ENCODE assay signal across 11 cellular contexts in the genomic region with DNA sequence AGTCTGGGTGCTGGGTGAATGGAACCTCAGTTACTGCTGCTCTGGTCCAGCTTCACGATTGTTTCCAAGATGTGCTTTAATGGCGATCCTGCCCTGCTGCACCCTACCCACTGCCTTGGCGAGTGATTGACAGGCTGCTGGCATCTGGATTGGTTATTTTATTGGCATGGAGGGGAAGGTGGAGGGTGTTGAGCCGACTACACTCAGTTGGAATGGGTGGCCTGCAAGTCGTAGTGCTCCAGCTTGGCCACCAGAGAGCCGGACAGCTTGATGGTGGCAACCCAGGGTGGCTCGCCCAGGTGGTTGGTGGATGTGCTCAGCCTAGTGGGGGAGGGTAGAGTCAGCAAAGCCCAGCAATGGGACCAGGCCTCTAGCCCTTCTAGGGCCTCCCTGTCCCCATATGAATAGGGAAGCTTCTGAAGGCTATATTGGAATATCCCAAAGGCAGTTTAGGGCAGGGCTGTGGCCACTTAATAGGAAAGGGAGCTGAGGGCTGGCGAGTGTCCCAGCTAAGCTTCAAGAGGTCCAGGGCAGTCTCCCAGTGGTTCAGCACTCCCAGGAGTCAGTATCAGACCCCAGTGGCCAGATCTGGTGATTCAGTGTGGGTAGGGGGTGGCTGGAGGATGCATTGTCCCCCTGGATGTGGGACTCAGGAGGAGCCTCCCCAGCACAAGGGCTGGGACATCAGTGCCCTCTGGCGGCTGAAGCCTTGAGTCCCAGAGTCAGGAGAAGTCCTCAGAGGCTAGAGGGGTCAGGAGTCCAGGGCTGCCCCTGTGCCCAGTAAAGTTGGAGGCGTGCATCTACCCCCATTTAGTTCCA. TPM values are rescaled to one million over a fixed set of nuclear protein-coding genes. Genes with fewer than 3 reads are reported as not detected.
DNase-seq lines count a peak whose midpoint lies in the region; ATAC-seq and TF ChIP-seq lines count a peak whose summit lies in the region.
"Had no signal": no experiment of that assay in that cellular context is flagged by ENCODE, and none has a peak within 500 bp of the region (broad histone marks: within the 10 kb centered on the region; RNA-seq: fewer than 3 reads in every experiment).

No MANE protein-coding gene starts in this region.

- no peak overlapping the region for H3K9ac ChIP-seq in fibroblast of lung (ENCODE audit: insufficient read depth, low read length)

- H3K4me1 Mint-ChIP-seq in naive thymus-derived CD8-positive, alpha-beta T cell = peaks cover 10 to 24% (median 19%) of the 10 kb centered on the region in 4 donors

- no peak for ATAC-seq in naive thymus-derived CD8-positive, alpha-beta T cell
- ATAC-seq in GM19467 (IDR thresholded peaks at IDR 0.05; ENCODE audit: unreplicated experiment) = no peak

- TF ChIP-seq CTCF in cardiac muscle cell (IDR thresholded peaks at IDR 0.05; ENCODE audit: low read depth, low read length) (peak; percentile 46), right atrium auricular region (IDR thresholded peaks at IDR 0.05) (no peak), fibroblast of lung (conservative IDR thresholded peaks at IDR 0.05 in 1 of 2, IDR thresholded peaks at IDR 0.05 in 1 of 2; ENCODE audit: low read depth in 1 of 2, low read length in 2 of 2) (peak; percentile 8 to 50)

- POLR2A ChIA-PET in naive thymus-derived CD8-positive, alpha-beta T cell (lab: Charles Lee) = interaction anchor here (0.9 to 1.7 kb wide), 3 partner anchors 10 to 19 kb away, joined by 3 to 4 read pairs (median 4); a partner anchor contains a TSS

- peaks cover 0 to 69% (median 47%) of the 10 kb centered on the region in 3 donors for H3K36me3 Mint-ChIP-seq in naive thymus-derived CD8-positive, alpha-beta T cell

- H3K27me3 ChIP-seq in cardiac muscle cell = no peaks in the 10 kb centered on the region
- no peaks in the 10 kb centered on the region for H3K27me3 ChIP-seq in right atrium auricular region
- no peaks in the 10 kb centered on the region for H3K27me3 ChIP-seq in fibroblast of lung (ENCODE audit: control insufficient read depth, insufficient read depth, low read length)

- H3K4me3 ChIP-seq in cardiac muscle cell (no peak overlapping the region), right atrium auricular region (no peak overlapping the region), fibroblast of lung (replicated peaks in 1 of 4; ENCODE audit: control extremely low read depth in 1 of 4, insufficient read depth in 1 of 4, low read depth in 3 of 4, low read length in 4 of 4) (no peak overlapping the region)

- no peak overlapping the region for H3K4me2 ChIP-seq in fibroblast of lung (ENCODE audit: extremely low read depth, insufficient read depth, low read length)

- peak overlapping the region in 3 of 10 donors; percentile 15 to 57 (median 22) for H3K4me3 Mint-ChIP-seq in naive thymus-derived CD8-positive, alpha-beta T cell

- H3K27me3 Mint-ChIP-seq in naive thymus-derived CD8-positive, alpha-beta T cell = peaks cover 7 to 49% (median 23%) of the 10 kb centered on the region in 5 donors

- DNase-seq in cardiac muscle cell (ENCODE audit: low read depth in 1 of 2, low spot score in 1 of 2) = peak in 1 of 2 donors; percentile 38
- DNase-seq in right atrium auricular region (ENCODE audit: low spot score) = no peak
- peak; percentile 38 for DNase-seq in SW480 (ENCODE audit: low spot score)
- peak; percentile 28 to 40 for DNase-seq in fibroblast of lung (ENCODE audit: low read depth in 2 of 2)
- no peak for DNase-seq in naive thymus-derived CD8-positive, alpha-beta T cell
- no peak for DNase-seq in activated T-cell treated with anti-CD3 and anti-CD28 coated beads for 4 hours
- no peak for DNase-seq in NCI-H748 treated with DMSO at 0.1 percent for 48 hours (lab: John Stamatoyannopoulos, UW)
- DNase-seq: cerebellar nuclear complex, NCI-H1436 treated with DMSO at 0.1 percent for 48 hours, nucleus accumbens had no signal

- peaks cover 6% of the 10 kb centered on the region for H3K79me2 ChIP-seq in fibroblast of lung (ENCODE audit: control insufficient read depth, insufficient read depth, low read length)

- H3K9me3 ChIP-seq in cardiac muscle cell (ENCODE audit: low read depth) (no peaks in the 10 kb centered on the region), right atrium auricular region (no peaks in the 10 kb centered on the region), fibroblast of lung (ENCODE audit: control insufficient read depth, insufficient read depth, low read depth, low read length) (no peaks in the 10 kb centered on the region)

- H3K27ac Mint-ChIP-seq in naive thymus-derived CD8-positive, alpha-beta T cell = peak overlapping the region in 2 of 10 donors; percentile 62 to 78

- H3K4me1 ChIP-seq in cardiac muscle cell (ENCODE audit: low read depth) = no peaks in the 10 kb centered on the region
- peaks cover 0 to 37% of the 10 kb centered on the region in 2 donors for H3K4me1 ChIP-seq in right atrium auricular region
- peaks cover 2% of the 10 kb centered on the region for H3K4me1 ChIP-seq in fibroblast of lung (ENCODE audit: control insufficient read depth, extremely low read depth, insufficient read depth, low read length)

- H3K9me3 Mint-ChIP-seq in naive thymus-derived CD8-positive, alpha-beta T cell = no peaks in the 10 kb centered on the region

- H3K36me3 ChIP-seq in cardiac muscle cell (peaks cover 26% of the 10 kb centered on the region), right atrium auricular region (peaks cover 62% of the 10 kb centered on the region), fibroblast of lung (ENCODE audit: control insufficient read depth, insufficient read depth, low read length) (peaks cover 14% of the 10 kb centered on the region)

- H4K20me1 ChIP-seq in fibroblast of lung (ENCODE audit: control insufficient read depth, extremely low read depth, insufficient read depth, low read length) = no peaks in the 10 kb centered on the region

- no peak overlapping the region for H2AFZ ChIP-seq in fibroblast of lung (ENCODE audit: low read length)

- no peak overlapping the region for H3K27ac ChIP-seq in cardiac muscle cell
- no peak overlapping the region for H3K27ac ChIP-seq in right atrium auricular region
- no peak overlapping the region for H3K27ac ChIP-seq in fibroblast of lung (ENCODE audit: insufficient read depth, low read length)

RNA-seq across cellular contexts. Expression of a gene that starts 3.4 kb away (rescaled TPM):
- total RNA-seq in cardiac muscle cell (0.98 and 5.8 TPM in 2 replicates), right atrium auricular region (1 to 10 TPM in 1 of 2 donors, under 1 TPM in 1; 0.37 to 1.3 TPM), fibroblast of lung (under 0.01 and 0.50 TPM in 2 replicates)
- polyA plus RNA-seq in cardiac muscle cell (1.2 and 3.4 TPM in 2 replicates), fibroblast of lung (0.15 and 0.20 TPM in 2 replicates)
- 1.4 and 2.1 TPM in 2 replicates for polyA plus RNA-seq in fibroblast of lung (2012)
- polyA minus RNA-seq in fibroblast of lung (ENCODE audit: low replicate concordance) = 1.1 TPM in 1 of 2 replicates, not detected in the other
- total RNA-seq in naive thymus-derived CD8-positive, alpha-beta T cell = not detected
- polyA plus RNA-seq in naive thymus-derived CD8-positive, alpha-beta T cell = not detected

RNA-seq across cellular contexts. Expression of a gene that starts 4.1 kb away (rescaled TPM):
- total RNA-seq in cardiac muscle cell (1.8 and 2.6 TPM in 2 replicates), right atrium auricular region (under 1 TPM; 0.56 to 0.67 TPM), fibroblast of lung (0.77 and 1.5 TPM in 2 replicates)
- polyA plus RNA-seq in cardiac muscle cell (1.2 and 1.3 TPM in 2 replicates), fibroblast of lung (2.0 and 4.8 TPM in 2 replicates)
- polyA plus RNA-seq in fibroblast of lung (2012) = 2.8 and 6.8 TPM in 2 replicates
- 9.5 and 18.3 TPM in 2 replicates for polyA minus RNA-seq in fibroblast of lung (ENCODE audit: low replicate concordance)
- total RNA-seq in naive thymus-derived CD8-positive, alpha-beta T cell = 1 to 10 TPM; 1.8 to 2.6 TPM
- under 1 TPM in 2 of 3 donors, not detected in 1; 0.02 to 0.16 TPM for polyA plus RNA-seq in naive thymus-derived CD8-positive, alpha-beta T cell

RNA-seq across cellular contexts. Expression of a gene that starts 10.0 kb away (rescaled TPM):
- 233 and 312 TPM in 2 replicates for total RNA-seq in cardiac muscle cell
- polyA plus RNA-seq in cardiac muscle cell = 303 and 306 TPM in 2 replicates
- total RNA-seq in right atrium auricular region = 100 to 1,000 TPM; 403 to 603 TPM
- 190 and 217 TPM in 2 replicates for total RNA-seq in fibroblast of lung
- polyA plus RNA-seq in fibroblast of lung = 287 and 366 TPM in 2 replicates
- polyA plus RNA-seq in fibroblast of lung (2012) = 221 and 297 TPM in 2 replicates
- 338 and 417 TPM in 2 replicates for polyA minus RNA-seq in fibroblast of lung (ENCODE audit: low replicate concordance)
- total RNA-seq in naive thymus-derived CD8-positive, alpha-beta T cell = 10 to 100 TPM; 73.8 to 80.7 TPM
- polyA plus RNA-seq in naive thymus-derived CD8-positive, alpha-beta T cell = 100 to 1,000 TPM; 137 to 139 (median 137) TPM

RNA-seq across cellular contexts. Expression of a gene that starts 18.5 kb away (rescaled TPM):
- total RNA-seq in cardiac muscle cell = 25.6 and 35.3 TPM in 2 replicates
- 20.0 and 20.8 TPM in 2 replicates for polyA plus RNA-seq in cardiac muscle cell
- 10 to 100 TPM; 11.9 to 19.8 TPM for total RNA-seq in right atrium auricular region
- 8.5 and 10.6 TPM in 2 replicates for total RNA-seq in fibroblast of lung
- polyA plus RNA-seq in fibroblast of lung = 4.5 and 4.9 TPM in 2 replicates
- polyA plus RNA-seq in fibroblast of lung (2012) = 10.1 and 12.2 TPM in 2 replicates
- polyA minus RNA-seq in fibroblast of lung (ENCODE audit: low replicate concordance) = 6.2 and 9.0 TPM in 2 replicates
- 10 to 100 TPM; 39.6 to 45.0 TPM for total RNA-seq in naive thymus-derived CD8-positive, alpha-beta T cell
- 10 to 100 TPM; 12.6 to 15.5 (median 15.4) TPM for polyA plus RNA-seq in naive thymus-derived CD8-positive, alpha-beta T cell

RNA-seq across cellular contexts. Expression of a gene that starts 41.6 kb away (rescaled TPM):
- total RNA-seq in cardiac muscle cell (0.80 TPM in 1 of 2 replicates, not detected in the other), right atrium auricular region (1 to 10 TPM; 1.1 to 2.9 TPM), fibroblast of lung (not detected in 2 replicates)
- polyA plus RNA-seq in cardiac muscle cell (0.35 TPM in 1 of 2 replicates, not detected in the other), fibroblast of lung (not detected in 2 replicates)
- polyA plus RNA-seq in fibroblast of lung (2012) = not detected in 2 replicates
- polyA minus RNA-seq in fibroblast of lung (ENCODE audit: low replicate concordance) = not detected in 2 replicates
- total RNA-seq in naive thymus-derived CD8-positive, alpha-beta T cell = not detected
- under 1 TPM in 1 of 3 donors, not detected in 2; 0.07 TPM for polyA plus RNA-seq in naive thymus-derived CD8-positive, alpha-beta T cell

Comparison
In these comparisons a context has a peak if more than half of its experiments do, and no peak if none do; other contexts are left out.
1. CTCF ChIP-seq: peak in cardiac muscle cell (single experiment) and fibroblast of lung (2 of 2); none in right atrium auricular region (0 of 2).
2. DNase-seq: peak in SW480 (single experiment) and fibroblast of lung (2 of 2); none in right atrium auricular region (single experiment), naive thymus-derived CD8-positive, alpha-beta T cell (0 of 10), activated T-cell treated with anti-CD3 and anti-CD28 coated beads for 4 hours (single experiment) and NCI-H748 treated with DMSO at 0.1 percent for 48 hours (single experiment).